1 cellular context compared by ENCODE assay signal in the genomic region with DNA sequence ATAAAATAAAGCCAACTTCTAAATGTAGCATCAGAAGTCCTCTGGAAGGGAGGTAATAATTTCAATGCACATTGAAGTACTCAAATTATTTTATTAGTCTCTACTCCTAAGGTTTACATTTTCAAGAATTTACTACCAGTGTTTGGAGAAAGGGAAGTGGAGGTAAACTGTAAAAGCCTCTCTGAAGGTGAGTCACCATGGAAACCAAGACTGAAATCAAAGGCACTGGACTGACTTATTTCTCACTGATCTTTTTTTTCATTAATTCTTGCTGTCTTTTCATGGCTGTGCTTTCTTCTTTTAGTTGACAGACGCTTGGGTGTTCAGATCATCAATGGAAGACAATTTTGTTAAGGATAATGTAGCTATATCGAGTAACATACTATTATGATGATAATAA.
TF ChIP-seq lines count a peak whose summit lies in the region.

No MANE protein-coding gene starts in this region.

TF ChIP-seq in GM12878, 131 proteins besides CTCF, POLR2A, EP300 and RAD21:
- no peak for TF ChIP-seq HCFC1 (IDR thresholded peaks at IDR 0.05; ENCODE audit: low read length)
- TF ChIP-seq TBL1XR1 (IDR thresholded peaks at IDR 0.05; ENCODE audit: low read depth, low read length) = no peak
- TF ChIP-seq SPI1 (IDR thresholded peaks at IDR 0.05; ENCODE audit: borderline replicate concordance, insufficient read depth, low read depth, low read length) = peak; percentile 43; the same call in 1 of the 2 replicates
